17 cellular contexts compared by ENCODE assay signal in the genomic region with DNA sequence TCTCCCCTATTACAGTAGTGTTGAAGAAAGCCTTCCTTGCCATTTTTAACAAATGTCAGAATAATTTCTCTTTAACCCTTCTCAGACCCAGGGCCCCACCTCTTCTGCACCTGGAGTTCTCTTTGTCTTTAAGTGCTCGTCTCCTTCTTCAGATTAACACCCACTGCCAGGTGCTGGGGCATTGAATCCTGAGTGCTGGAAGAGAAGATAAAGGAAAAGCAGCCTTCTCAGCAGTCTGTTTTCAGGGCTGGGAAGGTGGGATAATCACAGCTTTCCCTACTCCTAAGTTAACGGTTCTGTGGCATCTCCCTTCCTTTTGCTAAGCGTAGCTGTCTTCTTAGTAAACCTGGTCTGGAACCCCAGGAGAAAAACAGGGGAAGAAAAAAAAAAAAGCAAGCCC.
A peak's percentile ranks its signal among the peaks of the same experiment; 100 is the strongest.
DNase-seq lines count a peak whose midpoint lies in the region; ATAC-seq, FAIRE-seq and TF ChIP-seq lines count a peak whose summit lies in the region.
"Had no signal": no experiment of that assay in that cellular context is flagged by ENCODE, and none has a peak within 500 bp of the region (broad histone marks: within the 10 kb centered on the region; RNA-seq: fewer than 3 reads in every experiment).

No MANE protein-coding gene starts in this region.

- 21% methylated on average over 3 of the region's 3 CpGs for WGBS in K562 (ENCODE audit: insufficient coverage, low coverage, missing lambda C conversion rate)

- no peak overlapping the region for H3K4me2 ChIP-seq in K562 (ENCODE audit: insufficient read depth, low read length)

- no peaks in the 10 kb centered on the region for H3K27me3 Mint-ChIP-seq in activated naive CD4-positive, alpha-beta T cell treated with anti-CD3 and anti-CD28 coated beads, Interleukin-2, amount 10 ng/mL, durations not matched to agents 7 days and 5 days
- H3K27me3 Mint-ChIP-seq in stimulated activated memory B cell treated with anti-CD40 and anti-IgM and Interleukin-4, amounts not matched to agents 10 μg/mL and 1 μg/mL and 100 μg/mL, for 72 hours: no peaks in the 10 kb centered on the region

- H3K36me3 Mint-ChIP-seq in activated naive CD4-positive, alpha-beta T cell treated with anti-CD3 and anti-CD28 coated beads, Interleukin-2, amount 10 ng/mL, durations not matched to agents 7 days and 5 days: peaks cover 62% of the 10 kb centered on the region
- no peaks in the 10 kb centered on the region for H3K36me3 Mint-ChIP-seq in stimulated activated memory B cell treated with anti-CD40 and anti-IgM and Interleukin-4, amounts not matched to agents 10 μg/mL and 1 μg/mL and 100 μg/mL, for 72 hours

- no peaks in the 10 kb centered on the region for H3K36me3 ChIP-seq in K562 (ENCODE audit: control insufficient read depth, insufficient read depth, low read length)
- H3K36me3 ChIP-seq: MG63, SJSA1 had no signal

- TF ChIP-seq EP300 in K562 (IDR thresholded peaks at IDR 0.05; ENCODE audit: low read length): no peak

- peaks cover 46% of the 10 kb centered on the region for H3K9me3 Mint-ChIP-seq in activated naive CD4-positive, alpha-beta T cell treated with anti-CD3 and anti-CD28 coated beads, Interleukin-2, amount 10 ng/mL, durations not matched to agents 7 days and 5 days
- H3K9me3 Mint-ChIP-seq in stimulated activated memory B cell treated with anti-CD40 and anti-IgM and Interleukin-4, amounts not matched to agents 10 μg/mL and 1 μg/mL and 100 μg/mL, for 72 hours: peaks cover 2% of the 10 kb centered on the region

- DNase-seq in NCI-H1105 treated with DMSO at 0.1 percent for 48 hours (lab: John Stamatoyannopoulos, UW) (peak; percentile 3), NCI-H1105 (lab: John Stamatoyannopoulos, UW) (no peak), K562 (ENCODE audit: extremely low read depth in 1 of 4, low spot score in 3 of 4) (no peak), NOMO-1 treated with dmso at 0.1 percent for 144 hours (lab: John Stamatoyannopoulos, UW; ENCODE audit: unreplicated experiment) (no peak)
- DNase-seq in activated naive CD4-positive, alpha-beta T cell treated with anti-CD3 and anti-CD28 coated beads, Interleukin-2, amount 10 ng/mL, durations not matched to agents 7 days and 5 days: no peak
- DNase-seq in activated naive CD4-positive, alpha-beta T cell treated with Interleukin-2 at 50 U/mL for 16 hours: no peak
- DNase-seq: DMS 273 treated with DMSO at 0.1 percent for 48 hours, MG63, NCI-H1436, NCI-H2107, SW 1271 had no signal

- no peak overlapping the region for H3K27ac ChIP-seq in K562 (ENCODE audit: extremely low read depth, low read depth, low read length)
- H3K27ac ChIP-seq: 22Rv1, RWPE1, SJSA1 had no signal

- H3K27ac Mint-ChIP-seq in activated naive CD4-positive, alpha-beta T cell treated with anti-CD3 and anti-CD28 coated beads, Interleukin-2, amount 10 ng/mL, durations not matched to agents 7 days and 5 days: peak overlapping the region; percentile 66
- H3K27ac Mint-ChIP-seq in stimulated activated memory B cell treated with anti-CD40 and anti-IgM and Interleukin-4, amounts not matched to agents 10 μg/mL and 1 μg/mL and 100 μg/mL, for 72 hours: peak overlapping the region; percentile 39

- no peak overlapping the region for H3K4me3 Mint-ChIP-seq in activated naive CD4-positive, alpha-beta T cell treated with anti-CD3 and anti-CD28 coated beads, Interleukin-2, amount 10 ng/mL, durations not matched to agents 7 days and 5 days
- no peak overlapping the region for H3K4me3 Mint-ChIP-seq in stimulated activated memory B cell treated with anti-CD40 and anti-IgM and Interleukin-4, amounts not matched to agents 10 μg/mL and 1 μg/mL and 100 μg/mL, for 72 hours

- H3K79me2 ChIP-seq in K562 (ENCODE audit: control insufficient read depth, insufficient read depth, low read length): no peaks in the 10 kb centered on the region

- no peaks in the 10 kb centered on the region for H3K4me1 ChIP-seq in K562 (replicated peaks in 1 of 2; ENCODE audit: control insufficient read depth in 2 of 2, insufficient read depth in 2 of 2, low read length in 2 of 2)
- H3K4me1 ChIP-seq: SJSA1 had no signal

- no peak overlapping the region for H3K9ac ChIP-seq in K562 (ENCODE audit: insufficient read depth in 1 of 2, low read depth in 2 of 2, low read length in 2 of 2)

- no peaks in the 10 kb centered on the region for H4K20me1 ChIP-seq in K562 (replicated peaks; ENCODE audit: control insufficient read depth, insufficient read depth, low read length)

- CTCF ChIA-PET in activated naive CD4-positive, alpha-beta T cell treated with anti-CD3 and anti-CD28 coated beads, Interleukin-2, amount 10 ng/mL, durations not matched to agents 7 days and 5 days (lab: Charles Lee): no interaction called here
- CTCF ChIA-PET in K562 (lab: Yijun Ruan, JAX; ENCODE audit: low intra/inter-chr PET ratio): no interaction called here

- BruUV-seq in K562 (replicated peaks; lab: Mats Ljungman, UMichigan): no TSS peak

- no peaks in the 10 kb centered on the region for H3K27me3 ChIP-seq in K562 (ENCODE audit: control insufficient read depth in 2 of 2, insufficient read depth in 2 of 2, low read length in 2 of 2)
- H3K27me3 ChIP-seq: MG63, SJSA1 had no signal

- TF ChIP-seq POLR2A in K562 (conservative IDR thresholded peaks at IDR 0.05): no peak

- POLR2A ChIA-PET in K562 (lab: Yijun Ruan, JAX): no interaction called here

- H3K4me3 ChIP-seq in K562: no peak overlapping the region
- H3K4me3 ChIP-seq: MG63, SJSA1 had no signal

- no peaks in the 10 kb centered on the region for H3K9me1 ChIP-seq in K562 (ENCODE audit: control insufficient read depth, insufficient read depth, low read length)

- in situ Hi-C loops in K562 (cut with MboI): no loop called here

- no peaks in the 10 kb centered on the region for H3K9me3 ChIP-seq in K562 (replicated peaks; ENCODE audit: control insufficient read depth, insufficient read depth, low read depth, low read length)
- H3K9me3 ChIP-seq: MG63, SJSA1 had no signal

- FAIRE-seq in K562 (lab: Jason Lieb, UNC): no peak
- FAIRE-seq: H54 had no signal

- H2AFZ ChIP-seq in K562 (ENCODE audit: low read depth, low read length): no peak overlapping the region

- TF ChIP-seq CTCF in K562 (IDR thresholded peaks at IDR 0.05 in 2 of 3, conservative IDR thresholded peaks at IDR 0.05 in 1 of 3; ENCODE audit: insufficient read depth in 2 of 3, low read depth in 1 of 3, low read length in 3 of 3): no peak

- H3K4me1 Mint-ChIP-seq in activated naive CD4-positive, alpha-beta T cell treated with anti-CD3 and anti-CD28 coated beads, Interleukin-2, amount 10 ng/mL, durations not matched to agents 7 days and 5 days: peaks cover 18% of the 10 kb centered on the region
- H3K4me1 Mint-ChIP-seq in stimulated activated memory B cell treated with anti-CD40 and anti-IgM and Interleukin-4, amounts not matched to agents 10 μg/mL and 1 μg/mL and 100 μg/mL, for 72 hours: peaks cover 10% of the 10 kb centered on the region

- no peak for TF ChIP-seq RAD21 in K562 (CRISPR knock-in tag; conservative IDR thresholded peaks at IDR 0.05 in 1 of 2, IDR thresholded peaks at IDR 0.05 in 1 of 2)

- ATAC-seq in K562: no peak
- no peak for ATAC-seq in stimulated activated memory B cell treated with anti-CD40 and anti-IgM and Interleukin-4, amounts not matched to agents 10 μg/mL and 1 μg/mL and 100 μg/mL, for 72 hours
- no peak for ATAC-seq in GM18858 (IDR thresholded peaks at IDR 0.05; ENCODE audit: unreplicated experiment)

- intact Hi-C loops in K562 (cut with micrococcal nuclease): no loop called here

TF ChIP-seq in K562, 482 proteins besides CTCF, POLR2A, EP300 and RAD21:
- TF ChIP-seq CBFA2T2 (conservative IDR thresholded peaks at IDR 0.05) (no peak), CBFA2T3 (IDR thresholded peaks at IDR 0.05) (peak; percentile 12; the same call in 1 of the 2 replicates)
TF ChIP-seq in K562: peak in this region for 1.
